8 cellular contexts compared by ENCODE assay signal in genomic region chr20:57399587-57400261, GRCh38. TPM values are rescaled to one million over a fixed set of nuclear protein-coding genes. Genes with fewer than 3 reads are reported as not detected.
DNase-seq lines count a peak whose midpoint lies in the region; ATAC-seq and TF ChIP-seq lines count a peak whose summit lies in the region.

No MANE protein-coding gene starts in this region.

- H3K9ac ChIP-seq in GM23248, result no peak overlapping the region

- no peaks in the 10 kb centered on the region for H3K27me3 ChIP-seq in lower lobe of right lung (ENCODE audit: low read depth)
- H3K27me3 ChIP-seq in transverse colon, result no peaks in the 10 kb centered on the region
- no peaks in the 10 kb centered on the region for H3K27me3 ChIP-seq in GM23248 (replicated peaks; ENCODE audit: insufficient read depth)

- H3K4me1 ChIP-seq in lower lobe of right lung, result peaks cover 55% of the 10 kb centered on the region
- peaks cover 34 to 83% (median 49%) of the 10 kb centered on the region in 4 donors for H3K4me1 ChIP-seq in transverse colon
- peaks cover 11% of the 10 kb centered on the region; the same call in 1 of the 2 replicates for H3K4me1 ChIP-seq in GM23248 (ENCODE audit: insufficient read depth)

- in situ Hi-C loops in transverse colon (cut with MboI; ENCODE audit: low pct_ligation_motif_present in 1 of 4, low pct_unique_long_range_greater_than_20kb in 1 of 4, low sequenced_read_pairs in 3 of 4) (loop anchor here in 2 of 4 donors (25.0 kb wide), 3 partner anchors 188 to 813 kb away; partner anchors contain the start of gene ZBP1 (in 1 of the 2)), GM23248 (cut with MboI) (no loop called here)

- H3K4me3 Mint-ChIP-seq in activated T-cell treated with anti-CD3 and anti-CD28 coated beads, Interleukin-2, amount 50 U/mL, for 24 hours, result peak overlapping the region; percentile 79
- no peak overlapping the region for H3K4me3 Mint-ChIP-seq in WTC11

- WGBS in transverse colon (ENCODE audit: low coverage in 1 of 2), 2 donors, result 53% methylated on average over 23 of the region's 23 CpGs; no CpG with 5 or more reads in 1 of the 2 donors
- WGBS in GM23248 (ENCODE audit: low coverage in 1 of 2, low lambda C conversion rate in 2 of 2, missing lambda C conversion rate in 2 of 2), 2 experiments, result 73 to 74% methylated on average over 23 of the region's 23 CpGs

- H3K9me2 ChIP-seq in GM23248 (ENCODE audit: insufficient read depth), result no peaks in the 10 kb centered on the region

- no peak overlapping the region for H3K4me2 ChIP-seq in GM23248 (ENCODE audit: unreplicated experiment)

- POLR2A ChIA-PET in WTC11 (lab: Charles Lee), result no interaction called here

- H3K36me3 Mint-ChIP-seq in activated T-cell treated with anti-CD3 and anti-CD28 coated beads, Interleukin-2, amount 50 U/mL, for 24 hours (ENCODE audit: low read depth), result peaks cover 98% of the 10 kb centered on the region
- H3K36me3 Mint-ChIP-seq in WTC11, result peaks cover 54% of the 10 kb centered on the region

- H3K36me3 ChIP-seq in lower lobe of right lung, result peaks cover 60% of the 10 kb centered on the region
- peaks cover 0 to 8% (median 0%) of the 10 kb centered on the region in 4 donors for H3K36me3 ChIP-seq in transverse colon
- H3K36me3 ChIP-seq in GM23248 (ENCODE audit: low read depth), result no peaks in the 10 kb centered on the region

- H3F3A ChIP-seq in GM23248 (ENCODE audit: insufficient read depth), result no peaks in the 10 kb centered on the region

- H3K79me2 ChIP-seq in GM23248 (ENCODE audit: insufficient read depth), result no peaks in the 10 kb centered on the region

- ATAC-seq in GM18870 (IDR thresholded peaks at IDR 0.05; ENCODE audit: unreplicated experiment) (peak; percentile 40), HG02943 (IDR thresholded peaks at IDR 0.05; ENCODE audit: low read depth, unreplicated experiment) (peak; percentile 25), lower lobe of right lung (peak in 1 of 2 donors; percentile 1), WTC11 (no peak)

- peaks cover 92% of the 10 kb centered on the region for H3K4me1 Mint-ChIP-seq in activated T-cell treated with anti-CD3 and anti-CD28 coated beads, Interleukin-2, amount 50 U/mL, for 24 hours (ENCODE audit: low read depth)
- peaks cover 12% of the 10 kb centered on the region for H3K4me1 Mint-ChIP-seq in WTC11

- intact Hi-C loops in lower lobe of right lung (cut with DNase I), result no loop called here
- intact Hi-C loops in transverse colon (cut with DNase I; ENCODE audit: low total_unique reads), result loop anchor here (5.0 kb wide), 2 partner anchors 43 to 83 kb away; no protein-coding TSS in a partner anchor

- no peaks in the 10 kb centered on the region for H3K9me3 ChIP-seq in lower lobe of right lung
- H3K9me3 ChIP-seq in transverse colon, result no peaks in the 10 kb centered on the region
- no peaks in the 10 kb centered on the region for H3K9me3 ChIP-seq in GM23248 (ENCODE audit: low read depth)

- H2AFZ ChIP-seq in GM23248, result no peak overlapping the region

- H3K4me3 ChIP-seq in lower lobe of right lung, result no peak overlapping the region
- H3K4me3 ChIP-seq in transverse colon, result no peak overlapping the region
- H3K4me3 ChIP-seq in GM23248, result no peak overlapping the region

- TF ChIP-seq POLR2A in transverse colon (IDR thresholded peaks at IDR 0.05), result no peak

- H3K27me3 Mint-ChIP-seq in activated T-cell treated with anti-CD3 and anti-CD28 coated beads, Interleukin-2, amount 50 U/mL, for 24 hours, result no peaks in the 10 kb centered on the region
- H3K27me3 Mint-ChIP-seq in WTC11 (ENCODE audit: low read depth), result no peaks in the 10 kb centered on the region

- peak; percentile 68 for DNase-seq in activated T-cell treated with anti-CD3 and anti-CD28 coated beads, Interleukin-2, amount 50 U/mL, for 24 hours
- DNase-seq in lower lobe of right lung (peak; percentile 45), transverse colon (peak; percentile 55), GM23248 (no peak), WTC11 (ENCODE audit: low spot score) (no peak), NCI-H774 (lab: John Stamatoyannopoulos, UW) (no peak)

- TF ChIP-seq CTCF in lower lobe of right lung (IDR thresholded peaks at IDR 0.05) (no peak), transverse colon (IDR thresholded peaks at IDR 0.05) (no peak), WTC11 (IDR thresholded peaks at IDR 0.05) (no peak)

- H3K27ac Mint-ChIP-seq in activated T-cell treated with anti-CD3 and anti-CD28 coated beads, Interleukin-2, amount 50 U/mL, for 24 hours, result peak overlapping the region; percentile 93
- no peak overlapping the region for H3K27ac Mint-ChIP-seq in WTC11

- H3K27ac ChIP-seq in lower lobe of right lung (no peak overlapping the region), transverse colon (peak overlapping the region; percentile 92 to 95 (median 93)), GM23248 (no peak overlapping the region)

- H3K9me3 Mint-ChIP-seq in activated T-cell treated with anti-CD3 and anti-CD28 coated beads, Interleukin-2, amount 50 U/mL, for 24 hours, result no peaks in the 10 kb centered on the region
- H3K9me3 Mint-ChIP-seq in WTC11, result no peaks in the 10 kb centered on the region

- CTCF ChIA-PET in WTC11 (lab: Charles Lee), result interaction anchor here (1.0 to 1.9 kb wide), 6 partner anchors 19 to 99 kb away, joined by 3 to 7 read pairs (median 4); no protein-coding TSS in a partner anchor

- TF ChIP-seq EP300 in transverse colon (IDR thresholded peaks at IDR 0.05; ENCODE audit: low read depth), result no peak

- no peaks in the 10 kb centered on the region for H4K20me1 ChIP-seq in GM23248 (ENCODE audit: insufficient read depth)

TF ChIP-seq in WTC11, 78 proteins besides CTCF, POLR2A, EP300 and RAD21:
- no peak for TF ChIP-seq SMAD3 (CRISPR knock-in tag; IDR thresholded peaks at IDR 0.05; ENCODE audit: borderline replicate concordance)
- TF ChIP-seq ZNF232 (CRISPR knock-in tag; IDR thresholded peaks at IDR 0.05), result no peak
- no peak for TF ChIP-seq NR1H2 (CRISPR knock-in tag; IDR thresholded peaks at IDR 0.05)
- no peak for TF ChIP-seq HMGA2 (CRISPR knock-in tag; IDR thresholded peaks at IDR 0.05)
- TF ChIP-seq IRF1 (CRISPR knock-in tag; IDR thresholded peaks at IDR 0.05), result no peak
- TF ChIP-seq ZNF423 (CRISPR knock-in tag; IDR thresholded peaks at IDR 0.05), result no peak
- TF ChIP-seq ZNF121 (CRISPR knock-in tag; IDR thresholded peaks at IDR 0.05), result no peak
- TF ChIP-seq FOXJ3 (CRISPR knock-in tag; IDR thresholded peaks at IDR 0.05; ENCODE audit: borderline replicate concordance), result no peak

RNA-seq across cellular contexts. Expression of gene RBM38, which starts 8.5 kb away (rescaled TPM):
- total RNA-seq in lower lobe of right lung, result 15.5 TPM
- total RNA-seq in transverse colon, result 10 to 100 TPM; 26.5 to 37.4 (median 30.4) TPM
- 3.7 and 8.1 TPM in 2 replicates for total RNA-seq in GM23248 (2014; rRNA removed; shearing (Covaris generic))
- 1.3 and 2.0 TPM in 2 replicates for polyA plus RNA-seq in GM23248 (2016; fragmentation: Nextera tagmentation; extraction: Ambion mirVana)
- total RNA-seq in WTC11 (2021), result 60.5 to 69.0 TPM (median 61.1 TPM) in 3 replicates

RNA-seq across cellular contexts. Expression of gene RAE1, which starts 48.7 kb away (rescaled TPM):
- 20.6 TPM for total RNA-seq in lower lobe of right lung
- 10 to 100 TPM in 3 of 4 donors, 1 to 10 TPM in 1; 5.6 to 29.9 (median 15.2) TPM for total RNA-seq in transverse colon
- total RNA-seq in GM23248 (2014; rRNA removed; shearing (Covaris generic)), result 21.5 and 34.7 TPM in 2 replicates
- 54.8 and 55.9 TPM in 2 replicates for polyA plus RNA-seq in GM23248 (2016; fragmentation: Nextera tagmentation; extraction: Ambion mirVana)
- total RNA-seq in WTC11 (2021), result 31.3 to 33.4 TPM (median 31.4 TPM) in 3 replicates

Comparison
In these comparisons a context has a peak if more than half of its experiments do, and no peak if none do; other contexts are left out.
1. DNase-seq: peak in activated T-cell treated with anti-CD3 and anti-CD28 coated beads, Interleukin-2, amount 50 U/mL, for 24 hours (single experiment), lower lobe of right lung (single experiment) and transverse colon (single experiment); none in GM23248 (single experiment), WTC11 (single experiment) and NCI-H774 (single experiment).
2. H3K27ac ChIP-seq: peak in transverse colon (4 of 4); none in lower lobe of right lung (single experiment) and GM23248 (single experiment).